9 cellular contexts compared by ENCODE assay signal in the genomic region with DNA sequence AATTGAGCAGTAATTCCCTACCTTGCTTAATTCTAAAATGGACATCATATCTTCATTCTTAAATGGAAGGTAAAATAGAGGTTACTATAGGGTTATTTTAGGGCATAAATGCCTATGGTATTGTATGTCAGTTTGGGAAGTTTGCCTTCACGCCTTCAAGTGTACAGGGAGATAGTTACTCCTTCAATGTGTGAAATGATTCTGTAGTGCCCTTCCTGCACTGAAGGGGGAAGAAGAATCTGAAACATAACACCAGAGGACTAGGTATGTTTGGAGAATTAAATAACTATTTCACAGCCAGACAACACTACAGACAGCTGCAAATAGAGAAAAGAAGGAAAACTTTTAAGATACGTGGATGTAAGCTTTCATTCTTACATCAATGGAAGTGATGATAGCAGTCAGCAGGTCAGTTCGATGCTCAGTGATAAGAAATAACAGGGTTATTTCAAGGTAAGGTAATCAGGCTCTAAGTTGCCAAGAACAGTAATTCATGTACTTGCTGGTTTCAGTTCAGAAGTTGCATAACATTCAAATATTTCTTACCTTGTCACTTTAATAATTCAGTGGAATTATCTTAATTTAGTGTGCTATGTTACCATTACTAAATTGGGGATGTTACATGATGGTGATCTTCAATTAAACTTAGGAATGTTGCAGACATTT. TPM values are rescaled to one million over a fixed set of nuclear protein-coding genes. Genes with fewer than 3 reads are reported as not detected.
DNase-seq lines count a peak whose midpoint lies in the region; TF ChIP-seq lines count a peak whose summit lies in the region.
"Had no signal": no experiment of that assay in that cellular context is flagged by ENCODE, and none has a peak within 500 bp of the region (broad histone marks: within the 10 kb centered on the region; RNA-seq: fewer than 3 reads in every experiment).

No MANE protein-coding gene starts in this region.

- no peaks in the 10 kb centered on the region for H3K27me3 Mint-ChIP-seq in chondrocyte (ENCODE audit: low read depth)

- H3K4me3 ChIP-seq in neural cell (ENCODE audit: low read length) (no peak overlapping the region), sigmoid colon (no peak overlapping the region)

- no peak for TF ChIP-seq POLR2A in sigmoid colon (IDR thresholded peaks at IDR 0.05)

- H3K4me3 Mint-ChIP-seq in chondrocyte (ENCODE audit: unreplicated experiment): no peak overlapping the region
- H3K4me3 Mint-ChIP-seq: activated CD4-positive, alpha-beta T cell treated with anti-CD3 and anti-CD28 coated beads, Interleukin-2, amount 10 ng/mL, durations not matched to agents 7 days and 5 days had no signal

- WGBS in sigmoid colon, 2 donors: 71 to 80% methylated on average over 3 of the region's 3 CpGs

- TF ChIP-seq EP300 in neural cell (conservative IDR thresholded peaks at IDR 0.05; ENCODE audit: poor library complexity, severe bottlenecking): no peak
- no peak for TF ChIP-seq EP300 in sigmoid colon (IDR thresholded peaks at IDR 0.05)

- H3K27ac Mint-ChIP-seq in chondrocyte (ENCODE audit: unreplicated experiment): peak overlapping the region; percentile 14
- H3K27ac Mint-ChIP-seq: activated CD4-positive, alpha-beta T cell treated with anti-CD3 and anti-CD28 coated beads, Interleukin-2, amount 10 ng/mL, durations not matched to agents 7 days and 5 days had no signal

- H3K27ac ChIP-seq in neural cell (ENCODE audit: low read length) (no peak overlapping the region), sigmoid colon (no peak overlapping the region)

- H3K9ac ChIP-seq in neural cell (ENCODE audit: low read length): no peak overlapping the region

- no peak overlapping the region for H3K4me2 ChIP-seq in neural cell (ENCODE audit: low read length)

- peak; percentile 73 for TF ChIP-seq CTCF in chondrocyte (IDR thresholded peaks at IDR 0.05)
- TF ChIP-seq CTCF in neural cell (IDR thresholded peaks at IDR 0.05; ENCODE audit: poor library complexity, severe bottlenecking): peak; percentile 37
- TF ChIP-seq CTCF in sigmoid colon (IDR thresholded peaks at IDR 0.05): no peak

- TF ChIP-seq RAD21 in neural cell (conservative IDR thresholded peaks at IDR 0.05): peak; percentile 45

- intact Hi-C loops in sigmoid colon (cut with DNase I): no loop called here

- H3K9me2 ChIP-seq in neural cell (ENCODE audit: insufficient read depth, low read length): no peaks in the 10 kb centered on the region

- H3K36me3 ChIP-seq in neural cell (ENCODE audit: insufficient read depth, low read length) (no peaks in the 10 kb centered on the region), sigmoid colon (no peaks in the 10 kb centered on the region)

- H3K9me3 Mint-ChIP-seq in chondrocyte (ENCODE audit: low read depth): no peaks in the 10 kb centered on the region
- H3K9me3 Mint-ChIP-seq: activated CD4-positive, alpha-beta T cell treated with anti-CD3 and anti-CD28 coated beads, Interleukin-2, amount 10 ng/mL, durations not matched to agents 7 days and 5 days had no signal

- DNase-seq in ELR (ENCODE audit: low read depth): peak; percentile 13
- DNase-seq in Kasumi-1 (lab: John Stamatoyannopoulos, UW): peak; percentile 71 to 84
- no peak for DNase-seq in chondrocyte (ENCODE audit: low spot score)
- no peak for DNase-seq in NOMO-1 (lab: John Stamatoyannopoulos, UW; ENCODE audit: unreplicated experiment in 2 of 2)
- no peak for DNase-seq in activated effector memory CD4-positive, alpha-beta T cell treated with anti-CD3 and anti-CD28 coated beads, Interleukin-2, amount 50 U/mL, for 16 hours
- no peak for DNase-seq in sigmoid colon
- DNase-seq: activated CD4-positive, alpha-beta T cell treated with anti-CD3 and anti-CD28 coated beads, Interleukin-2, amount 10 ng/mL, durations not matched to agents 7 days and 5 days; RPMI8226 had no signal

- peaks cover 39% of the 10 kb centered on the region for H3K79me2 ChIP-seq in neural cell (replicated peaks; ENCODE audit: insufficient read depth, low read length)

- H3K4me1 ChIP-seq in sigmoid colon: peaks cover 0 to 14% (median 9%) of the 10 kb centered on the region in 4 donors

- no peaks in the 10 kb centered on the region for H4K20me1 ChIP-seq in neural cell (ENCODE audit: insufficient read depth)

- no peak overlapping the region for H2AFZ ChIP-seq in neural cell (ENCODE audit: low read depth, low read length)

- H3K36me3 Mint-ChIP-seq in chondrocyte (ENCODE audit: low read depth): no peaks in the 10 kb centered on the region

- peaks cover 52% of the 10 kb centered on the region for H3K4me1 Mint-ChIP-seq in chondrocyte (ENCODE audit: low read depth)

- no peaks in the 10 kb centered on the region for H3F3A ChIP-seq in neural cell (ENCODE audit: insufficient read depth, low read length, poor library complexity, severe bottlenecking)

- no peaks in the 10 kb centered on the region for H3K27me3 ChIP-seq in neural cell (ENCODE audit: insufficient read depth, low read depth, low read length)
- H3K27me3 ChIP-seq in sigmoid colon: no peaks in the 10 kb centered on the region

- H3K9me3 ChIP-seq in neural cell (ENCODE audit: low read length): no peaks in the 10 kb centered on the region
- H3K9me3 ChIP-seq in sigmoid colon: no peaks in the 10 kb centered on the region

TF ChIP-seq in neural cell, 6 proteins besides CTCF, POLR2A, EP300 and RAD21:
- no peak for TF ChIP-seq POLR2AphosphoS5 (IDR thresholded peaks at IDR 0.05)
- TF ChIP-seq, protein P1, sequence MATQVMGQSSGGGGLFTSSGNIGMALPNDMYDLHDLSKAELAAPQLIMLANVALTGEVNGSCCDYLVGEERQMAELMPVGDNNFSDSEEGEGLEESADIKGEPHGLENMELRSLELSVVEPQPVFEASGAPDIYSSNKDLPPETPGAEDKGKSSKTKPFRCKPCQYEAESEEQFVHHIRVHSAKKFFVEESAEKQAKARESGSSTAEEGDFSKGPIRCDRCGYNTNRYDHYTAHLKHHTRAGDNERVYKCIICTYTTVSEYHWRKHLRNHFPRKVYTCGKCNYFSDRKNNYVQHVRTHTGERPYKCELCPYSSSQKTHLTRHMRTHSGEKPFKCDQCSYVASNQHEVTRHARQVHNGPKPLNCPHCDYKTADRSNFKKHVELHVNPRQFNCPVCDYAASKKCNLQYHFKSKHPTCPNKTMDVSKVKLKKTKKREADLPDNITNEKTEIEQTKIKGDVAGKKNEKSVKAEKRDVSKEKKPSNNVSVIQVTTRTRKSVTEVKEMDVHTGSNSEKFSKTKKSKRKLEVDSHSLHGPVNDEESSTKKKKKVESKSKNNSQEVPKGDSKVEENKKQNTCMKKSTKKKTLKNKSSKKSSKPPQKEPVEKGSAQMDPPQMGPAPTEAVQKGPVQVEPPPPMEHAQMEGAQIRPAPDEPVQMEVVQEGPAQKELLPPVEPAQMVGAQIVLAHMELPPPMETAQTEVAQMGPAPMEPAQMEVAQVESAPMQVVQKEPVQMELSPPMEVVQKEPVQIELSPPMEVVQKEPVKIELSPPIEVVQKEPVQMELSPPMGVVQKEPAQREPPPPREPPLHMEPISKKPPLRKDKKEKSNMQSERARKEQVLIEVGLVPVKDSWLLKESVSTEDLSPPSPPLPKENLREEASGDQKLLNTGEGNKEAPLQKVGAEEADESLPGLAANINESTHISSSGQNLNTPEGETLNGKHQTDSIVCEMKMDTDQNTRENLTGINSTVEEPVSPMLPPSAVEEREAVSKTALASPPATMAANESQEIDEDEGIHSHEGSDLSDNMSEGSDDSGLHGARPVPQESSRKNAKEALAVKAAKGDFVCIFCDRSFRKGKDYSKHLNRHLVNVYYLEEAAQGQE (IDR thresholded peaks at IDR 0.05; ENCODE audit: borderline replicate concordance): no peak
- TF ChIP-seq EZH2 (IDR thresholded peaks at IDR 0.05; ENCODE audit: borderline replicate concordance, insufficient read depth, low read length, poor library complexity, severe bottlenecking): no peak
- TF ChIP-seq SMC3 (conservative IDR thresholded peaks at IDR 0.05; ENCODE audit: poor library complexity): no peak
- TF ChIP-seq TAF1 (IDR thresholded peaks at IDR 0.05; ENCODE audit: low read depth): no peak
- TF ChIP-seq MXI1 (conservative IDR thresholded peaks at IDR 0.05; ENCODE audit: poor library complexity, severe bottlenecking): no peak
TF ChIP-seq in neural cell: peak in this region for 0.

RNA-seq across cellular contexts. Expression of gene PKP4, which starts 4.0 kb away (rescaled TPM):
- total RNA-seq in chondrocyte (34.9 to 69.3 TPM (median 39.4 TPM) in 3 replicates), sigmoid colon (10 to 100 TPM; 27.5 to 41.3 (median 32.3) TPM)
- polyA plus RNA-seq in neural cell (24.2 and 36.4 TPM in 2 replicates), sigmoid colon (10 to 100 TPM; 14.4 to 22.1 (median 16.6) TPM)
- polyA minus RNA-seq in neural cell: 53.0 and 56.7 TPM in 2 replicates

RNA-seq across cellular contexts. Expression of gene CCDC148, which starts 4.2 kb away (rescaled TPM):
- total RNA-seq in chondrocyte (0.52 to 1.5 TPM (median 1.4 TPM) in 3 replicates), sigmoid colon (under 1 TPM in 2 of 4 donors, not detected in 2; 0.36 to 0.83 TPM)
- polyA plus RNA-seq in neural cell (1.5 and 1.8 TPM in 2 replicates), sigmoid colon (under 1 TPM in 1 of 3 donors, not detected in 2; 0.23 TPM)
- polyA minus RNA-seq in neural cell: 7.1 and 10.2 TPM in 2 replicates

Comparison
In these comparisons a context has a peak if more than half of its experiments do, and no peak if none do; other contexts are left out.
1. DNase-seq: peak in ELR (single experiment) and Kasumi-1 (2 of 2); none in chondrocyte (single experiment), NOMO-1 (0 of 2), activated effector memory CD4-positive, alpha-beta T cell treated with anti-CD3 and anti-CD28 coated beads, Interleukin-2, amount 50 U/mL, for 16 hours (single experiment) and sigmoid colon (single experiment).
2. CTCF ChIP-seq: peak in chondrocyte (single experiment) and neural cell (single experiment); none in sigmoid colon (0 of 4).